20 cellular contexts compared by ENCODE assay signal in genomic region chr1:51156752-51157151, GRCh38. TPM values are rescaled to one million over a fixed set of nuclear protein-coding genes. Genes with fewer than 3 reads are reported as not detected.
DNase-seq lines count a peak whose midpoint lies in the region; ATAC-seq and FAIRE-seq lines count a peak whose summit lies in the region.
"Had no signal": no experiment of that assay in that cellular context is flagged by ENCODE, and none has a peak within 500 bp of the region (broad histone marks: within the 10 kb centered on the region; RNA-seq: fewer than 3 reads in every experiment).

No MANE protein-coding gene starts in this region.

- H3K27ac ChIP-seq in small intestine (ENCODE audit: low read depth in 1 of 2, low read length in 1 of 2), result no peak overlapping the region
- H3K27ac ChIP-seq: SK-N-MC had no signal

- whole genome bisulfite sequencing in small intestine, 3 donors, result 15 to 22% (median 18%) methylated on average over 1 of the region's 1 CpG

- H3K9me3 Mint-ChIP-seq in stimulated activated naive CD8-positive, alpha-beta T cell treated with anti-CD3 and anti-CD28 coated beads, Interleukin-15, amount 100 ng/mL, for 72 hours, result peaks cover 14 to 16% of the 10 kb centered on the region in 2 donors
- peaks cover 11% of the 10 kb centered on the region for H3K9me3 Mint-ChIP-seq in activated naive CD8-positive, alpha-beta T cell treated with anti-CD3 and anti-CD28 coated beads, Interleukin-2, amount 10 ng/mL, durations not matched to agents 7 days and 5 days

- H3K4me3 ChIP-seq in small intestine (ENCODE audit: low read depth in 1 of 2, low read length in 2 of 2), result no peak overlapping the region
- H3K4me3 ChIP-seq: GM23338, K562, SK-N-MC had no signal

- peaks cover 12% of the 10 kb centered on the region for H3K4me1 Mint-ChIP-seq in stimulated activated naive CD8-positive, alpha-beta T cell treated with anti-CD3 and anti-CD28 coated beads, Interleukin-15, amount 100 ng/mL, for 72 hours
- H3K4me1 Mint-ChIP-seq in activated naive CD8-positive, alpha-beta T cell treated with anti-CD3 and anti-CD28 coated beads, Interleukin-2, amount 10 ng/mL, durations not matched to agents 7 days and 5 days, result peaks cover 8% of the 10 kb centered on the region
- H3K4me1 Mint-ChIP-seq: GM23338 had no signal

- POLR2A ChIA-PET in activated naive CD8-positive, alpha-beta T cell treated with anti-CD3 and anti-CD28 coated beads, Interleukin-2, amount 10 ng/mL, durations not matched to agents 7 days and 5 days (lab: Charles Lee), result no interaction called here

- ATAC-seq in stimulated activated naive CD8-positive, alpha-beta T cell treated with anti-CD3 and anti-CD28 coated beads, Interleukin-15, amount 100 ng/mL, for 72 hours, result no peak
- no peak for ATAC-seq in stimulated activated naive CD8-positive, alpha-beta T cell treated with anti-CD3 and anti-CD28 coated beads, Interleukin-15, Interleukin-2, amounts not matched to agents 100 U/mL and 50 U/mL, for 24 hours
- ATAC-seq in HG02852 (IDR thresholded peaks at IDR 0.05; ENCODE audit: unreplicated experiment) (peak; percentile 45), HG03432 (IDR thresholded peaks at IDR 0.05; ENCODE audit: unreplicated experiment) (no peak)
- ATAC-seq in activated naive CD8-positive, alpha-beta T cell treated with anti-CD3 and anti-CD28 coated beads, Interleukin-2, amount 10 ng/mL, durations not matched to agents 7 days and 5 days (ENCODE audit: low read depth), result no peak
- ATAC-seq: GM23338, Right ventricle myocardium inferior had no signal

- H3K27me3 Mint-ChIP-seq in stimulated activated naive CD8-positive, alpha-beta T cell treated with anti-CD3 and anti-CD28 coated beads, Interleukin-15, amount 100 ng/mL, for 72 hours, result no peaks in the 10 kb centered on the region
- H3K27me3 Mint-ChIP-seq in activated naive CD8-positive, alpha-beta T cell treated with anti-CD3 and anti-CD28 coated beads, Interleukin-2, amount 10 ng/mL, durations not matched to agents 7 days and 5 days, result peaks cover 3% of the 10 kb centered on the region

- peak overlapping the region; percentile 2 to 6 for H3K4me3 Mint-ChIP-seq in stimulated activated naive CD8-positive, alpha-beta T cell treated with anti-CD3 and anti-CD28 coated beads, Interleukin-15, amount 100 ng/mL, for 72 hours
- H3K4me3 Mint-ChIP-seq in activated naive CD8-positive, alpha-beta T cell treated with anti-CD3 and anti-CD28 coated beads, Interleukin-2, amount 10 ng/mL, durations not matched to agents 7 days and 5 days, result peak overlapping the region; percentile 70
- H3K4me3 Mint-ChIP-seq: GM23338 had no signal

- peaks cover 15% of the 10 kb centered on the region for H3K36me3 Mint-ChIP-seq in activated naive CD8-positive, alpha-beta T cell treated with anti-CD3 and anti-CD28 coated beads, Interleukin-2, amount 10 ng/mL, durations not matched to agents 7 days and 5 days

- no peak for DNase-seq in stimulated activated naive CD8-positive, alpha-beta T cell treated with anti-CD3 and anti-CD28 coated beads, Interleukin-15, amount 100 ng/mL, for 72 hours
- no peak for DNase-seq in stimulated activated naive CD8-positive, alpha-beta T cell treated with anti-CD3 and anti-CD28 coated beads, Interleukin-15, Interleukin-2, amounts not matched to agents 100 U/mL and 50 U/mL, for 24 hours
- no peak for DNase-seq in activated naive CD8-positive, alpha-beta T cell treated with anti-CD3 and anti-CD28 coated beads, Interleukin-2, amount 10 ng/mL, durations not matched to agents 7 days and 5 days
- DNase-seq in small intestine, result no peak
- DNase-seq in HT-29 (ENCODE audit: low spot score), result no peak
- DNase-seq: AML-193, DND-41, HCEC 1CT, MV-4-11, NCI-H1417 treated with DMSO at 0.1 percent for 48 hours, NCI-H1930, NCI-H2171 had no signal

- no peak overlapping the region for H3K27ac Mint-ChIP-seq in stimulated activated naive CD8-positive, alpha-beta T cell treated with anti-CD3 and anti-CD28 coated beads, Interleukin-15, amount 100 ng/mL, for 72 hours
- peak overlapping the region; percentile 70 for H3K27ac Mint-ChIP-seq in activated naive CD8-positive, alpha-beta T cell treated with anti-CD3 and anti-CD28 coated beads, Interleukin-2, amount 10 ng/mL, durations not matched to agents 7 days and 5 days

- H3K4me1 ChIP-seq in small intestine (ENCODE audit: control insufficient read depth in 2 of 2, insufficient read depth in 1 of 2, low read depth in 1 of 2, low read length in 1 of 2), result no peaks in the 10 kb centered on the region

- H3K9me3 ChIP-seq in small intestine (ENCODE audit: control insufficient read depth, low read depth), result no peaks in the 10 kb centered on the region

- no peaks in the 10 kb centered on the region for H3K36me3 ChIP-seq in small intestine (ENCODE audit: control insufficient read depth in 2 of 2, insufficient read depth in 2 of 2, low read length in 2 of 2)

- no peak for FAIRE-seq in small intestine (lab: Jason Lieb, UNC)
- FAIRE-seq: K562, RCC 7860 had no signal

- no peaks in the 10 kb centered on the region for H3K27me3 ChIP-seq in small intestine (ENCODE audit: control insufficient read depth in 2 of 2, insufficient read depth in 2 of 2, low read length in 2 of 2)

RNA-seq across cellular contexts. Expression of gene C1orf185, which starts 54.7 kb away (rescaled TPM):
- not detected for total RNA-seq in activated naive CD8-positive, alpha-beta T cell treated with anti-CD3 and anti-CD28 coated beads, Interleukin-2, amount 10 ng/mL, durations not matched to agents 7 days and 5 days
- polyA plus RNA-seq in small intestine, result not detected
- not detected in 2 replicates for total RNA-seq in HT-29 (2014; rRNA removed; shearing (Covaris generic))
- total RNA-seq: G401, GM23338, K562, Right ventricle myocardium inferior had no signal
- polyA plus RNA-seq: GM23338, K562 had no signal
